17 cellular contexts compared by ENCODE assay signal in the genomic region with DNA sequence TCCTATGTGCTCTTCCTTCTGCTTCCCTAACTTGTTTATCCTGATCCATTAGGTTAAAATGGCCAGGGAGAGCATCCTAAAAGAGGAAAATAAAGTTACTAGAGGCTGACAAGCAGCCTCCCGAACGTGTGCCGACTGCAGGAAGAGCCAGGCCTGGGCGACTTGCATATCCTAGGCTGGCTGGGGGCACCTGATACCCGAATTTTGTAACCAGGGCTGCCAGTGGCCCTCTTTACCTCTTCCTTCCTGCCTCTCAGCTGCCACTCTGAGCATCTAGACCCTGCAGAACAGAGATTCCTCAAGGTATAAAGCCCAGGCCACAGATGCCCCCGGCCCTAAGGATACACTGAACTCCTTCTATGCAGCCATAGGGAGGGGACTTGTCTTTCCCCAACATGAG.
"Had no signal": no experiment of that assay in that cellular context is flagged by ENCODE, and none has a peak within 500 bp of the region (broad histone marks: within the 10 kb centered on the region; RNA-seq: fewer than 3 reads in every experiment).

No MANE protein-coding gene starts in this region.

- H3K27me3 ChIP-seq: cardiac muscle cell, esophagus muscularis mucosa, gastroesophageal sphincter, heart right ventricle, left lung, upper lobe of right lung had no signal

- H2AFZ ChIP-seq: parathyroid adenoma had no signal

- H3K9ac ChIP-seq: parathyroid adenoma had no signal

- H3K27ac Mint-ChIP-seq: activated CD4-positive, alpha-beta T cell treated with anti-CD3 and anti-CD28 coated beads, Interleukin-2, amount 10 ng/mL, durations not matched to agents 24 days and 14 days; activated CD8-positive, alpha-beta T cell treated with anti-CD3 and anti-CD28 coated beads for 36 hours; activated naive CD4-positive, alpha-beta T cell treated with anti-CD3 and anti-CD28 coated beads, Interleukin-2, amount 10 ng/mL, durations not matched to agents 7 days and 5 days; stimulated activated effector memory CD8-positive, alpha-beta T cell treated with anti-CD3 and anti-CD28 coated beads, Interleukin-12 subunit alpha, Interleukin-12 subunit beta, amount 100 ng/mL, for 72 hours had no signal

- H3K4me1 ChIP-seq: gastroesophageal sphincter, upper lobe of right lung had no signal

- ATAC-seq: gastroesophageal sphincter had no signal

- H3K4me3 ChIP-seq: cardiac muscle cell, esophagus muscularis mucosa, gastroesophageal sphincter, heart right ventricle, left lung, smooth muscle cell, thoracic aorta, upper lobe of right lung had no signal

- H3K27me3 Mint-ChIP-seq: activated CD4-positive, alpha-beta T cell treated with anti-CD3 and anti-CD28 coated beads, Interleukin-2, amount 10 ng/mL, durations not matched to agents 24 days and 14 days; activated CD8-positive, alpha-beta T cell treated with anti-CD3 and anti-CD28 coated beads for 36 hours; activated naive CD4-positive, alpha-beta T cell treated with anti-CD3 and anti-CD28 coated beads, Interleukin-2, amount 10 ng/mL, durations not matched to agents 7 days and 5 days had no signal

- H3K36me3 ChIP-seq: cardiac muscle cell, esophagus muscularis mucosa, gastroesophageal sphincter, heart right ventricle, left lung, thoracic aorta, upper lobe of right lung had no signal

- H3K4me2 ChIP-seq: smooth muscle cell had no signal

- DNase-seq: activated CD4-positive, alpha-beta T cell treated with anti-CD3 and anti-CD28 coated beads, Interleukin-2, amount 10 ng/mL, durations not matched to agents 24 days and 14 days; activated effector memory CD4-positive, alpha-beta T cell treated with Interleukin-2 at 50 U/mL for 16 hours; effector memory CD4-positive, alpha-beta T cell; stimulated activated CD4-positive, alpha-beta T cell treated with anti-CD3 and anti-CD28 coated beads, Interleukin-4, amount 100 ng/mL, for 24 hours; T1000 had no signal

- H3K4me3 Mint-ChIP-seq: activated CD4-positive, alpha-beta T cell treated with anti-CD3 and anti-CD28 coated beads, Interleukin-2, amount 10 ng/mL, durations not matched to agents 24 days and 14 days; activated CD8-positive, alpha-beta T cell treated with anti-CD3 and anti-CD28 coated beads for 36 hours; activated naive CD4-positive, alpha-beta T cell treated with anti-CD3 and anti-CD28 coated beads, Interleukin-2, amount 10 ng/mL, durations not matched to agents 7 days and 5 days; stimulated activated effector memory CD8-positive, alpha-beta T cell treated with anti-CD3 and anti-CD28 coated beads, Interleukin-12 subunit alpha, Interleukin-12 subunit beta, amount 100 ng/mL, for 72 hours had no signal

- H3K9me3 ChIP-seq: left lung, thoracic aorta had no signal

- H3K79me2 ChIP-seq: parathyroid adenoma had no signal

- H3K27ac ChIP-seq: cardiac muscle cell, esophagus muscularis mucosa, gastroesophageal sphincter, heart right ventricle, left lung, parathyroid adenoma, thoracic aorta, upper lobe of right lung had no signal
